Comparison of ENCODE assay signal across 20 cellular contexts in genomic region chr10:105243825-105244224, GRCh38.
DNase-seq lines count a peak whose midpoint lies in the region; ATAC-seq, FAIRE-seq and TF ChIP-seq lines count a peak whose summit lies in the region.
"Had no signal": no experiment of that assay in that cellular context is flagged by ENCODE, and none has a peak within 500 bp of the region (broad histone marks: within the 10 kb centered on the region; RNA-seq: fewer than 3 reads in every experiment).

No MANE protein-coding gene starts in this region.

- no peak overlapping the region for H4K91ac ChIP-seq in neuronal stem cell (ENCODE audit: low read depth, low read length, poor library complexity)

- H3K4me2 ChIP-seq in neuronal stem cell (ENCODE audit: insufficient read depth, low read length, poor library complexity, severe bottlenecking), result no peak overlapping the region
- H3K4me2 ChIP-seq: A549; BLaER1 treated with 17β-estradiol and CSF1 and Interleukin-3, amounts not matched to agents 10 nM and 100 nM had no signal

- ATAC-seq in GM18498 (IDR thresholded peaks at IDR 0.05; ENCODE audit: unreplicated experiment), result no peak
- ATAC-seq: A549; CD8-positive, alpha-beta T cell had no signal

- H3K27me3 ChIP-seq in bronchial epithelial cell (ENCODE audit: control insufficient read depth, insufficient read depth, low read length), result no peaks in the 10 kb centered on the region
- no peaks in the 10 kb centered on the region for H3K27me3 ChIP-seq in esophagus muscularis mucosa
- H3K27me3 ChIP-seq in neuronal stem cell (ENCODE audit: control insufficient read depth in 3 of 3, insufficient read depth in 3 of 3, low read depth in 1 of 3, low read length in 3 of 3), result peaks cover 0 to 3% (median 0%) of the 10 kb centered on the region in 3 experiments
- H3K27me3 ChIP-seq: BLaER1 treated with 17β-estradiol and CSF1 and Interleukin-3, amounts not matched to agents 10 nM and 100 nM had no signal

- TF ChIP-seq EP300 in esophagus muscularis mucosa (IDR thresholded peaks at IDR 0.05), result no peak

- H2BK12ac ChIP-seq in neuronal stem cell (ENCODE audit: low read length), result no peak overlapping the region

- FAIRE-seq in bronchial epithelial cell (lab: Jason Lieb, UNC), result no peak
- FAIRE-seq: A549, D721Med, G401.6, GM12891, GM18507 had no signal

- peaks cover 0 to 10% (median 7%) of the 10 kb centered on the region in 4 donors for H3K4me1 ChIP-seq in esophagus muscularis mucosa
- H3K4me1 ChIP-seq in neuronal stem cell (ENCODE audit: control insufficient read depth in 2 of 2, insufficient read depth in 1 of 2, low read depth in 1 of 2, low read length in 2 of 2), result peaks cover 0 to 6% of the 10 kb centered on the region in 2 donors
- H3K4me1 ChIP-seq: A549; BLaER1 treated with 17β-estradiol and CSF1 and Interleukin-3, amounts not matched to agents 10 nM and 100 nM; Caco-2 had no signal

- WGBS in esophagus muscularis mucosa, result 53% methylated on average over 2 of the region's 2 CpGs
- WGBS in neuronal stem cell (ENCODE audit: extremely low coverage in 2 of 2, insufficient read length in 2 of 2, insufficient replicate concordance in 1 of 2), 2 donors, result no CpG with 5 or more reads among the region's 2 CpGs

- H3K27ac ChIP-seq in esophagus muscularis mucosa (replicated peaks in 1 of 4) (no peak overlapping the region), neuronal stem cell (replicated peaks; ENCODE audit: low read length) (no peak overlapping the region)
- H3K27ac ChIP-seq: A549; BLaER1 treated with 17β-estradiol and CSF1 and Interleukin-3, amounts not matched to agents 10 nM and 100 nM; C4-2B had no signal

- H3K36me3 ChIP-seq in bronchial epithelial cell (ENCODE audit: control insufficient read depth, insufficient read depth, low read length), result no peaks in the 10 kb centered on the region
- H3K36me3 ChIP-seq in esophagus muscularis mucosa, result no peaks in the 10 kb centered on the region
- no peaks in the 10 kb centered on the region for H3K36me3 ChIP-seq in neuronal stem cell (replicated peaks in 1 of 2; ENCODE audit: control insufficient read depth in 2 of 2, insufficient read depth in 2 of 2, low read length in 2 of 2)
- H3K36me3 ChIP-seq: BLaER1 treated with 17β-estradiol and CSF1 and Interleukin-3, amounts not matched to agents 10 nM and 100 nM had no signal

- H3K18ac ChIP-seq in neuronal stem cell (ENCODE audit: low read length), result no peak overlapping the region

- H2BK120ac ChIP-seq in neuronal stem cell (ENCODE audit: low read depth, low read length), result no peak overlapping the region

- intact Hi-C loops in esophagus muscularis mucosa (cut with DNase I), result no loop called here

- no peak overlapping the region for H4K8ac ChIP-seq in neuronal stem cell (ENCODE audit: low read depth, low read length)

- TF ChIP-seq CTCF in bronchial epithelial cell (IDR thresholded peaks at IDR 0.05; ENCODE audit: insufficient read depth, low read length, severe bottlenecking), result no peak
- no peak for TF ChIP-seq CTCF in esophagus muscularis mucosa (IDR thresholded peaks at IDR 0.05)

- H3K9me3 ChIP-seq in esophagus muscularis mucosa (no peaks in the 10 kb centered on the region), neuronal stem cell (replicated peaks in 1 of 2; ENCODE audit: control insufficient read depth in 2 of 2, insufficient read depth in 1 of 2, low read depth in 1 of 2, low read length in 2 of 2) (no peaks in the 10 kb centered on the region)
- H3K9me3 ChIP-seq: A549, Caco-2 had no signal

- DNase-seq in bronchial epithelial cell (ENCODE audit: low read depth), result peak; percentile 6
- peak; percentile 68 for DNase-seq in esophagus muscularis mucosa (ENCODE audit: extremely low spot score)
- DNase-seq in neuronal stem cell (ENCODE audit: low spot score), result no peak
- DNase-seq in NK-92 (lab: John Stamatoyannopoulos, UW; ENCODE audit: unreplicated experiment), result no peak
- DNase-seq: 8988T; AML-193; Caco-2; Calu3; CD4-positive, alpha-beta T cell; CD8-positive, alpha-beta T cell; DMS79 treated with DMSO at 0.1 percent for 48 hours; GF-D8 had no signal

- H3K23ac ChIP-seq in neuronal stem cell (ENCODE audit: low read depth, low read length, poor library complexity), result no peak overlapping the region

- TF ChIP-seq POLR2A in esophagus muscularis mucosa (IDR thresholded peaks at IDR 0.05; ENCODE audit: low read depth), result no peak

- H3K79me1 ChIP-seq in neuronal stem cell (ENCODE audit: low read depth, low read length), result no peaks in the 10 kb centered on the region

- no peak overlapping the region for H3K4me3 ChIP-seq in bronchial epithelial cell (ENCODE audit: low read depth, low read length)
- H3K4me3 ChIP-seq in esophagus muscularis mucosa, result no peak overlapping the region
- H3K4me3 ChIP-seq in neuronal stem cell (ENCODE audit: low read length in 2 of 2), result no peak overlapping the region
- H3K4me3 ChIP-seq: A549; BLaER1 treated with 17β-estradiol and CSF1 and Interleukin-3, amounts not matched to agents 10 nM and 100 nM had no signal

- no peak overlapping the region for H2BK5ac ChIP-seq in neuronal stem cell (ENCODE audit: low read length)

- no peak overlapping the region for H2AK5ac ChIP-seq in neuronal stem cell (ENCODE audit: low read depth, low read length)

- no peak overlapping the region for H3K14ac ChIP-seq in neuronal stem cell (ENCODE audit: low read length)

- H3K4ac ChIP-seq in neuronal stem cell (ENCODE audit: low read length), result peak overlapping the region; percentile 14

- no peak overlapping the region for H2AFZ ChIP-seq in neuronal stem cell (ENCODE audit: low read length)

- H3K9ac ChIP-seq in neuronal stem cell (ENCODE audit: low read depth, low read length, poor library complexity), result no peak overlapping the region
- H3K9ac ChIP-seq: BLaER1 treated with 17β-estradiol and CSF1 and Interleukin-3, amounts not matched to agents 10 nM and 100 nM had no signal

- H2BK15ac ChIP-seq in neuronal stem cell (ENCODE audit: low read length), result no peak overlapping the region

Comparison
In these comparisons a context has a peak if more than half of its experiments do, and no peak if none do; other contexts are left out.
1. DNase-seq: peak in bronchial epithelial cell (single experiment) and esophagus muscularis mucosa (single experiment); none in neuronal stem cell (single experiment) and NK-92 (single experiment).